Comparison of ENCODE assay signal across 8 cellular contexts in genomic region chr2:85804583-85804982, GRCh38. TPM values are rescaled to one million over a fixed set of nuclear protein-coding genes. Genes with fewer than 3 reads are reported as not detected.
DNase-seq lines count a peak whose midpoint lies in the region; ATAC-seq and TF ChIP-seq lines count a peak whose summit lies in the region.

No MANE protein-coding gene starts in this region.

- TF ChIP-seq CTCF in LNCaP clone FGC (IDR thresholded peaks at IDR 0.05; ENCODE audit: control insufficient read depth, extremely low read depth, insufficient read depth), result peak; percentile 29; the same call in 1 of the 2 replicates
- peak; percentile 37 to 43 for TF ChIP-seq CTCF in left lung (IDR thresholded peaks at IDR 0.05)

- H3K36me3 ChIP-seq in adipocyte (ENCODE audit: control insufficient read depth, insufficient read depth, low read length, severe bottlenecking), result no peaks in the 10 kb centered on the region
- no peaks in the 10 kb centered on the region for H3K36me3 ChIP-seq in left lung

- peaks cover 16% of the 10 kb centered on the region for H3K4me1 ChIP-seq in adipocyte (ENCODE audit: control insufficient read depth, insufficient read depth, low read length)
- H3K4me1 ChIP-seq in left lung, result peaks cover 0 to 7% of the 10 kb centered on the region in 2 donors

- H3K9ac ChIP-seq in adipocyte (ENCODE audit: low read length), result no peak overlapping the region

- H3K4me3 ChIP-seq in LNCaP clone FGC (ENCODE audit: low read depth, low read length) (no peak overlapping the region), adipocyte (ENCODE audit: low read length) (no peak overlapping the region), left lung (no peak overlapping the region)

- intact Hi-C loops in left lung (cut with DNase I), result loop anchor here in 1 of 2 donors (10.0 kb wide), 1 partner anchor 50 kb away; the partner anchor contains the start of gene ATOH8

- H3K27ac ChIP-seq in left lung, result no peak overlapping the region

- peak; percentile 19 for DNase-seq in DMS153 treated with DMSO at 0.1 percent for 48 hours (lab: John Stamatoyannopoulos, UW; ENCODE audit: unreplicated experiment)
- no peak for DNase-seq in DMS153 (lab: John Stamatoyannopoulos, UW)
- DNase-seq in LNCaP clone FGC (ENCODE audit: low read depth), result no peak
- DNase-seq in adipocyte (ENCODE audit: low read depth), result peak; percentile 56
- DNase-seq in left lung, result no peak
- DNase-seq in effector CD4-positive, alpha-beta T cell, result no peak
- DNase-seq in activated CD4-positive, CD25-positive, alpha-beta regulatory T cell (lab: John Stamatoyannopoulos, UW), result no peak

- no peaks in the 10 kb centered on the region for H3K9me3 ChIP-seq in adipocyte (ENCODE audit: control insufficient read depth, low read length)
- peaks cover 0 to 4% of the 10 kb centered on the region in 2 donors for H3K9me3 ChIP-seq in left lung

- H3K27me3 ChIP-seq in adipocyte (replicated peaks; ENCODE audit: control insufficient read depth, insufficient read depth, low read length), result peaks cover 2% of the 10 kb centered on the region
- H3K27me3 ChIP-seq in left lung, result no peaks in the 10 kb centered on the region

- peak; percentile 21 for ATAC-seq in left lung
- ATAC-seq in GM21390 (IDR thresholded peaks at IDR 0.05; ENCODE audit: unreplicated experiment), result no peak

RNA-seq across cellular contexts. Expression of gene ATOH8, which starts 50.8 kb away (rescaled TPM):
- 10 to 100 TPM; 24.7 to 27.1 TPM for total RNA-seq in left lung

Comparison
In these comparisons a context has a peak if more than half of its experiments do, and no peak if none do; other contexts are left out.
1. DNase-seq: peak in DMS153 treated with DMSO at 0.1 percent for 48 hours (single experiment) and adipocyte (single experiment); none in DMS153 (single experiment), LNCaP clone FGC (single experiment), left lung (0 of 2), effector CD4-positive, alpha-beta T cell (single experiment) and activated CD4-positive, CD25-positive, alpha-beta regulatory T cell (0 of 4).